ENCODE assay signal across 9 cellular contexts in genomic region chr1:52674497-52675384, GRCh38. TPM values are rescaled to one million over a fixed set of nuclear protein-coding genes. Genes with fewer than 3 reads are reported as not detected.
DNase-seq lines count a peak whose midpoint lies in the region; ATAC-seq and TF ChIP-seq lines count a peak whose summit lies in the region.
"Had no signal": no experiment of that assay in that cellular context is flagged by ENCODE, and none has a peak within 500 bp of the region (broad histone marks: within the 10 kb centered on the region; RNA-seq: fewer than 3 reads in every experiment).

No MANE protein-coding gene starts in this region.

- no TSS peak for BruUV-seq in Calu3 (replicated peaks; lab: Mats Ljungman, UMichigan)

- no peaks in the 10 kb centered on the region for H3K27me3 Mint-ChIP-seq in Calu3 (ENCODE audit: unreplicated experiment)

- peaks cover 7% of the 10 kb centered on the region for H3K36me3 Mint-ChIP-seq in Calu3 (ENCODE audit: insufficient read depth, unreplicated experiment)

- H3K4me3 ChIP-seq in WERI-Rb-1 (ENCODE audit: low read depth, low read length), result no peak overlapping the region

- H3K9me3 ChIP-seq in WERI-Rb-1 (ENCODE audit: severe bottlenecking), result no peaks in the 10 kb centered on the region

- no peaks in the 10 kb centered on the region for H3K27me3 ChIP-seq in WERI-Rb-1 (ENCODE audit: insufficient read depth, low read depth, severe bottlenecking)

- TF ChIP-seq CTCF in Calu3 (IDR thresholded peaks at IDR 0.05; ENCODE audit: unreplicated experiment), result no peak
- TF ChIP-seq CTCF in WERI-Rb-1 (IDR thresholded peaks at IDR 0.05; ENCODE audit: low read depth, low read length), result no peak

- no peak for ATAC-seq in GM19455 (IDR thresholded peaks at IDR 0.05; ENCODE audit: unreplicated experiment)
- no peak for ATAC-seq in HG02763 (IDR thresholded peaks at IDR 0.05; ENCODE audit: unreplicated experiment)

- H3K27ac ChIP-seq in WERI-Rb-1, result peak overlapping the region; percentile 57

- intact Hi-C loops in Calu3 (cut with micrococcal nuclease; ENCODE audit: unreplicated experiment), result loop anchor here (10.0 kb wide), 1 partner anchor 550 kb away; no protein-coding TSS in a partner anchor

- DNase-seq in Calu3 (peak; percentile 73), KBM-7 (peak; percentile 63), WERI-Rb-1 (peak; percentile 84), left kidney (ENCODE audit: low read depth, low spot score) (peak; percentile 30), NCI-H345 treated with DMSO at 0.1 percent for 48 hours (lab: John Stamatoyannopoulos, UW; ENCODE audit: unreplicated experiment) (no peak), NCI-H2107 treated with DMSO at 0.1 percent for 48 hours (lab: John Stamatoyannopoulos, UW; ENCODE audit: unreplicated experiment) (no peak)

- peak overlapping the region; percentile 79 for H3K27ac Mint-ChIP-seq in Calu3 (ENCODE audit: unreplicated experiment)

- no peaks in the 10 kb centered on the region for H3K36me3 ChIP-seq in WERI-Rb-1

- no peaks in the 10 kb centered on the region for H3K9me3 Mint-ChIP-seq in Calu3 (ENCODE audit: low read depth, unreplicated experiment)

- no peak overlapping the region for H3K4me3 Mint-ChIP-seq in Calu3 (ENCODE audit: low read depth, unreplicated experiment)

- in situ Hi-C loops in KBM-7 (cut with MboI; ENCODE audit: low pct_unique_long_range_greater_than_20kb, low sequenced_read_pairs), result loop anchor here (25.0 kb wide), 1 partner anchor 262 kb away; the partner anchor contains the start of genes ORC1 and PRPF38A

- CTCF ChIA-PET in Calu3 (lab: Charles Lee), result interaction anchor here (0.6 kb wide), 3 partner anchors 10 to 116 kb away, joined by 3 to 4 read pairs (median 3); no protein-coding TSS in a partner anchor

- H3K4me1 Mint-ChIP-seq in Calu3 (ENCODE audit: low read depth, unreplicated experiment), result peaks cover 23% of the 10 kb centered on the region

RNA-seq across cellular contexts. Expression of gene COA7, which starts 23.4 kb away (rescaled TPM):
- 42.4 and 43.0 TPM in 2 replicates for total RNA-seq in Calu3 (2022)

RNA-seq across cellular contexts. Expression of gene SHISAL2A, which starts 41.8 kb away (rescaled TPM):
- total RNA-seq in Calu3 (2022), result not detected in 2 replicates
- total RNA-seq: SK-MEL-5 had no signal

RNA-seq across cellular contexts. Expression of gene ZYG11B, which starts 51.5 kb away (rescaled TPM):
- total RNA-seq in Calu3 (2022), result 14.2 and 14.8 TPM in 2 replicates

Comparison
In these comparisons a context has a peak if more than half of its experiments do, and no peak if none do; other contexts are left out.
1. DNase-seq: peak in Calu3 (single experiment), KBM-7 (single experiment), WERI-Rb-1 (single experiment) and left kidney (single experiment); none in NCI-H345 treated with DMSO at 0.1 percent for 48 hours (single experiment) and NCI-H2107 treated with DMSO at 0.1 percent for 48 hours (single experiment).